ENCODE assay signal across 2 cellular contexts in genomic region chr15:84938726-84939125, GRCh38.
A peak's percentile ranks its signal among the peaks of the same experiment; 100 is the strongest.
TF ChIP-seq lines count a peak whose summit lies in the region.

No MANE protein-coding gene starts in this region.

TF ChIP-seq in HepG2, 621 proteins besides CTCF, POLR2A, EP300 and RAD21:
- TF ChIP-seq ZMYM3 (CRISPR knock-in tag; IDR thresholded peaks at IDR 0.05) (peak; percentile 47; the same call in 1 of the 2 replicates), ZNF678 (CRISPR knock-in tag; IDR thresholded peaks at IDR 0.05) (no peak)

TF ChIP-seq in K562, 482 proteins besides CTCF, POLR2A, EP300 and RAD21:
- peak in 1 of 2 experiments; percentile 51; a peak in 1 of 4 replicates for TF ChIP-seq RCOR1 (IDR thresholded peaks at IDR 0.05; ENCODE audit: borderline replicate concordance in 1 of 2, low read depth in 2 of 2, low read length in 2 of 2)
- peak; percentile 87 for TF ChIP-seq RBM25 (IDR thresholded peaks at IDR 0.05; ENCODE audit: low read depth, low read length, severe bottlenecking)
- peak; percentile 92 for TF ChIP-seq BCOR (IDR thresholded peaks at IDR 0.05)
- no peak for TF ChIP-seq ZNF668 (CRISPR knock-in tag; IDR thresholded peaks at IDR 0.05)
- peak; percentile 41; the same call in 1 of the 2 replicates for TF ChIP-seq ADNP (tag; IDR thresholded peaks at IDR 0.05)
- peak; percentile 38 to 62; a peak in 3 of 4 replicates for TF ChIP-seq KDM1A (IDR thresholded peaks at IDR 0.05)
- no peak for TF ChIP-seq CCNT2 (IDR thresholded peaks at IDR 0.05; ENCODE audit: borderline replicate concordance, extremely low read depth, insufficient read length, low read depth, low read length)
TF ChIP-seq in K562: peak in this region for 5.
